26 cellular contexts compared by ENCODE assay signal in genomic region chr1:57782357-57782756, GRCh38.
"Had no signal": no experiment of that assay in that cellular context is flagged by ENCODE, and none has a peak within 500 bp of the region (broad histone marks: within the 10 kb centered on the region; RNA-seq: fewer than 3 reads in every experiment).

No MANE protein-coding gene starts in this region.

- H3K4me1 ChIP-seq: left lung, lower lobe of right lung, right atrium auricular region, stomach, testis, thyroid gland, transverse colon, upper lobe of left lung, vagina had no signal

- H3K27me3 ChIP-seq: left lung, ovary, right atrium auricular region, stomach, testis, thyroid gland, transverse colon, upper lobe of left lung, vagina had no signal

- H3K27ac ChIP-seq: left lung, lower lobe of right lung, ovary, right atrium auricular region, skin epidermis, stomach, testis, thyroid gland, transverse colon, upper lobe of left lung, vagina had no signal

- H3K36me3 Mint-ChIP-seq: stimulated activated naive B cell treated with anti-CD40 and anti-IgM and Interleukin-4, amounts not matched to agents 10 μg/mL and 1 μg/mL and 100 μg/mL, for 72 hours had no signal

- H3K9me3 ChIP-seq: left lung, lower lobe of right lung, ovary, right atrium auricular region, stomach, testis, thyroid gland, transverse colon, upper lobe of left lung, vagina had no signal

- H3K27ac Mint-ChIP-seq: naive thymus-derived CD8-positive, alpha-beta T cell; progenitor cell of endocrine pancreas; stimulated activated naive B cell treated with anti-CD40 and anti-IgM and Interleukin-4, amounts not matched to agents 10 μg/mL and 1 μg/mL and 100 μg/mL, for 72 hours had no signal

- H3K4me3 ChIP-seq: left lung, lower lobe of right lung, ovary, right atrium auricular region, skin epidermis, stomach, testis, thyroid gland, transverse colon, upper lobe of left lung, vagina had no signal

- ATAC-seq: left colon; left lung; lower lobe of right lung; naive thymus-derived CD8-positive, alpha-beta T cell; sciatic nerve; stimulated activated naive B cell treated with anti-CD40 and anti-IgM and Interleukin-4, amounts not matched to agents 10 μg/mL and 1 μg/mL and 100 μg/mL, for 72 hours; stimulated activated naive CD8-positive, alpha-beta T cell treated with anti-CD3 and anti-CD28 coated beads, Interleukin-15, Interleukin-2, amounts not matched to agents 100 U/mL and 50 U/mL, for 24 hours had no signal

- H3K27me3 Mint-ChIP-seq: progenitor cell of endocrine pancreas; stimulated activated naive B cell treated with anti-CD40 and anti-IgM and Interleukin-4, amounts not matched to agents 10 μg/mL and 1 μg/mL and 100 μg/mL, for 72 hours had no signal

- H3K36me3 ChIP-seq: lower lobe of right lung, ovary, right atrium auricular region, stomach, thyroid gland, transverse colon, upper lobe of left lung, vagina had no signal

- FAIRE-seq: islet of Langerhans, kidney had no signal

- DNase-seq: hippocampal formation; kidney; left colon; left lung; lower lobe of right lung; mammary epithelial cell; mesenchymal stem cell; naive thymus-derived CD8-positive, alpha-beta T cell; ovary; stimulated activated CD4-positive, alpha-beta T cell treated with anti-CD3 and anti-CD28 coated beads, Interleukin-12 subunit alpha, Interleukin-12 subunit beta, amount 100 ng/mL, for 4 hours; stimulated activated CD4-positive, alpha-beta T cell treated with anti-CD3 and anti-CD28 coated beads, Interleukin-15, amount 100 ng/mL, for 24 hours; stimulated activated CD4-positive, alpha-beta T cell treated with anti-CD3 and anti-CD28 coated beads, Interleukin-2, amount 100 ng/mL, for 24 hours; stimulated activated CD4-positive, alpha-beta T cell treated with anti-CD3 and anti-CD28 coated beads, Interleukin-4, amount 100 ng/mL, for 1 hour; stimulated activated naive B cell treated with anti-CD40 and anti-IgM and Interleukin-4, amounts not matched to agents 10 μg/mL and 1 μg/mL and 100 μg/mL, for 72 hours; stimulated activated naive CD8-positive, alpha-beta T cell treated with anti-CD3 and anti-CD28 coated beads, Interleukin-15, Interleukin-2, amounts not matched to agents 100 U/mL and 50 U/mL, for 24 hours; stomach; testis; thyroid gland; transverse colon; upper lobe of left lung had no signal

- H3K4me1 Mint-ChIP-seq: naive thymus-derived CD8-positive, alpha-beta T cell had no signal

- H3K4me3 Mint-ChIP-seq: naive thymus-derived CD8-positive, alpha-beta T cell; stimulated activated naive B cell treated with anti-CD40 and anti-IgM and Interleukin-4, amounts not matched to agents 10 μg/mL and 1 μg/mL and 100 μg/mL, for 72 hours had no signal
